ENCODE assay signal across 15 cellular contexts in genomic region chr13:26017932-26018690, GRCh38. TPM values are rescaled to one million over a fixed set of nuclear protein-coding genes. Genes with fewer than 3 reads are reported as not detected.
DNase-seq lines count a peak whose midpoint lies in the region; ATAC-seq and TF ChIP-seq lines count a peak whose summit lies in the region.
"Had no signal": no experiment of that assay in that cellular context is flagged by ENCODE, and none has a peak within 500 bp of the region (broad histone marks: within the 10 kb centered on the region; RNA-seq: fewer than 3 reads in every experiment).

No MANE protein-coding gene starts in this region.

- no peak for DNase-seq in activated naive CD4-positive, alpha-beta T cell treated with anti-CD3 and anti-CD28 coated beads, Interleukin-2, amount 50 U/mL, for 16 hours
- no peak for DNase-seq in activated naive CD8-positive, alpha-beta T cell treated with anti-CD3 and anti-CD28 coated beads, Interleukin-2, amount 10 ng/mL, durations not matched to agents 7 days and 5 days
- DNase-seq in lower lobe of right lung (no peak), thyroid gland (peak in 1 of 2 donors; percentile 40), SK-N-DZ (ENCODE audit: low spot score) (no peak), aorta (no peak)
- DNase-seq: activated naive CD4-positive, alpha-beta T cell; left ventricle myocardium superior; NCI-H1930; NCI-H526 treated with DMSO at 0.1 percent for 48 hours had no signal

- intact Hi-C loops in lower lobe of right lung (cut with DNase I) (no loop called here), thyroid gland (cut with DNase I) (no loop called here), aorta (cut with DNase I) (no loop called here)

- no peak overlapping the region for H3K4me3 Mint-ChIP-seq in activated naive CD4-positive, alpha-beta T cell treated with anti-CD3 and anti-CD28 coated beads, Interleukin-2, amount 50 U/mL, for 24 hours
- peak overlapping the region; percentile 2 for H3K4me3 Mint-ChIP-seq in activated naive CD8-positive, alpha-beta T cell treated with anti-CD3 and anti-CD28 coated beads, Interleukin-2, amount 10 ng/mL, durations not matched to agents 7 days and 5 days
- H3K4me3 Mint-ChIP-seq: T-helper 2 cell treated with Interferon-gamma antibody and Interleukin-4, amounts not matched to agents 5 μg/mL and 100 μg/mL, for 36 hours had no signal

- no peaks in the 10 kb centered on the region for H3K27me3 ChIP-seq in lower lobe of right lung (ENCODE audit: low read depth)
- H3K27me3 ChIP-seq in thyroid gland = no peaks in the 10 kb centered on the region
- no peaks in the 10 kb centered on the region for H3K27me3 ChIP-seq in aorta (ENCODE audit: control insufficient read depth in 1 of 2, insufficient read depth in 2 of 2, low read length in 1 of 2)

- no peaks in the 10 kb centered on the region for H3K9me3 Mint-ChIP-seq in activated naive CD4-positive, alpha-beta T cell treated with anti-CD3 and anti-CD28 coated beads, Interleukin-2, amount 50 U/mL, for 24 hours
- H3K9me3 Mint-ChIP-seq in activated naive CD8-positive, alpha-beta T cell treated with anti-CD3 and anti-CD28 coated beads, Interleukin-2, amount 10 ng/mL, durations not matched to agents 7 days and 5 days = peaks cover 3% of the 10 kb centered on the region
- H3K9me3 Mint-ChIP-seq: T-helper 2 cell treated with Interferon-gamma antibody and Interleukin-4, amounts not matched to agents 5 μg/mL and 100 μg/mL, for 36 hours had no signal

- no peak overlapping the region for H3K4me3 ChIP-seq in lower lobe of right lung
- H3K4me3 ChIP-seq in thyroid gland (replicated peaks in 1 of 3) = no peak overlapping the region
- no peak overlapping the region for H3K4me3 ChIP-seq in aorta (ENCODE audit: low read length in 2 of 2)
- H3K4me3 ChIP-seq: A549 had no signal

- peaks cover 30% of the 10 kb centered on the region for H3K4me1 Mint-ChIP-seq in activated naive CD4-positive, alpha-beta T cell treated with anti-CD3 and anti-CD28 coated beads, Interleukin-2, amount 50 U/mL, for 24 hours
- H3K4me1 Mint-ChIP-seq in activated naive CD8-positive, alpha-beta T cell treated with anti-CD3 and anti-CD28 coated beads, Interleukin-2, amount 10 ng/mL, durations not matched to agents 7 days and 5 days = peaks cover 26% of the 10 kb centered on the region

- peak overlapping the region; percentile 33 for H3K27ac Mint-ChIP-seq in activated naive CD4-positive, alpha-beta T cell treated with anti-CD3 and anti-CD28 coated beads, Interleukin-2, amount 50 U/mL, for 24 hours
- H3K27ac Mint-ChIP-seq in activated naive CD8-positive, alpha-beta T cell treated with anti-CD3 and anti-CD28 coated beads, Interleukin-2, amount 10 ng/mL, durations not matched to agents 7 days and 5 days = peak overlapping the region; percentile 39
- H3K27ac Mint-ChIP-seq: T-helper 2 cell treated with Interferon-gamma antibody and Interleukin-4, amounts not matched to agents 5 μg/mL and 100 μg/mL, for 36 hours had no signal

- H3K4me1 ChIP-seq in lower lobe of right lung = peaks cover 29% of the 10 kb centered on the region
- H3K4me1 ChIP-seq in thyroid gland = peaks cover 60 to 77% of the 10 kb centered on the region in 2 donors
- no peaks in the 10 kb centered on the region for H3K4me1 ChIP-seq in aorta (ENCODE audit: control insufficient read depth in 1 of 2, insufficient read depth in 2 of 2, low read length in 2 of 2)
- H3K4me1 ChIP-seq: A549 had no signal

- WGBS in thyroid gland, 2 donors = 49 to 55% methylated on average over 6 of the region's 6 CpGs
- 78% methylated on average over 6 of the region's 6 CpGs for WGBS in aorta, 2 donors

- POLR2A ChIA-PET in activated naive CD8-positive, alpha-beta T cell treated with anti-CD3 and anti-CD28 coated beads, Interleukin-2, amount 10 ng/mL, durations not matched to agents 7 days and 5 days (lab: Charles Lee) = no interaction called here

- H3K27ac ChIP-seq in lower lobe of right lung (peak overlapping the region; percentile 46), thyroid gland (peak overlapping the region; percentile 76 to 92 (median 89)), aorta (ENCODE audit: low read depth in 1 of 2, low read length in 2 of 2) (no peak overlapping the region)
- H3K27ac ChIP-seq: A549, epithelial cell of prostate had no signal

- H3K36me3 ChIP-seq in lower lobe of right lung (no peaks in the 10 kb centered on the region), thyroid gland (no peaks in the 10 kb centered on the region), aorta (ENCODE audit: control insufficient read depth in 1 of 2, insufficient read depth in 2 of 2, low read length in 1 of 2) (no peaks in the 10 kb centered on the region)

- no peaks in the 10 kb centered on the region for H3K27me3 Mint-ChIP-seq in activated naive CD4-positive, alpha-beta T cell treated with anti-CD3 and anti-CD28 coated beads, Interleukin-2, amount 50 U/mL, for 24 hours
- H3K27me3 Mint-ChIP-seq in activated naive CD8-positive, alpha-beta T cell treated with anti-CD3 and anti-CD28 coated beads, Interleukin-2, amount 10 ng/mL, durations not matched to agents 7 days and 5 days = no peaks in the 10 kb centered on the region

- H3K9me3 ChIP-seq in lower lobe of right lung (no peaks in the 10 kb centered on the region), thyroid gland (no peaks in the 10 kb centered on the region), aorta (ENCODE audit: control insufficient read depth, low read length) (no peaks in the 10 kb centered on the region)
- H3K9me3 ChIP-seq: A549 had no signal

- TF ChIP-seq CTCF in lower lobe of right lung (IDR thresholded peaks at IDR 0.05) (no peak), thyroid gland (IDR thresholded peaks at IDR 0.05) (no peak)

- H3K36me3 Mint-ChIP-seq in activated naive CD4-positive, alpha-beta T cell treated with anti-CD3 and anti-CD28 coated beads, Interleukin-2, amount 50 U/mL, for 24 hours = peaks cover 13% of the 10 kb centered on the region
- H3K36me3 Mint-ChIP-seq in activated naive CD8-positive, alpha-beta T cell treated with anti-CD3 and anti-CD28 coated beads, Interleukin-2, amount 10 ng/mL, durations not matched to agents 7 days and 5 days = peaks cover 26% of the 10 kb centered on the region

- no peak for TF ChIP-seq POLR2A in thyroid gland (IDR thresholded peaks at IDR 0.05)

- no peak for ATAC-seq in activated naive CD8-positive, alpha-beta T cell treated with anti-CD3 and anti-CD28 coated beads, Interleukin-2, amount 10 ng/mL, durations not matched to agents 7 days and 5 days (ENCODE audit: low read depth)
- ATAC-seq in lower lobe of right lung (peak in 1 of 2 donors; percentile 3), aorta (ENCODE audit: low FRiP score) (no peak), GM18870 (IDR thresholded peaks at IDR 0.05; ENCODE audit: unreplicated experiment) (no peak)
- ATAC-seq: A549 had no signal

RNA-seq across cellular contexts. Expression of gene SHISA2, which starts 33.7 kb away (rescaled TPM):
- 1 to 10 TPM in 1 of 2 experiments, under 1 TPM in 1; 0.94 to 1.1 TPM for total RNA-seq in activated naive CD8-positive, alpha-beta T cell treated with anti-CD3 and anti-CD28 coated beads, Interleukin-2, amount 10 ng/mL, durations not matched to agents 7 days and 5 days
- total RNA-seq in lower lobe of right lung = 19.0 TPM
- total RNA-seq in thyroid gland = 100 to 1,000 TPM in 1 of 4 donors, 10 to 100 TPM in 3; 47.4 to 124 (median 79.8) TPM
- polyA plus RNA-seq in SK-N-DZ (2014; cell fraction: cytosol; rRNA removed) = 6.9 and 11.4 TPM in 2 replicates
- polyA plus RNA-seq in SK-N-DZ (2014; cell fraction: nucleus; rRNA removed) = 4.1 and 6.1 TPM in 2 replicates
- total RNA-seq in aorta = under 1 TPM; 0.19 to 0.66 TPM
- not detected for polyA plus RNA-seq in aorta
- polyA plus RNA-seq: A549 had no signal

Comparison
In these comparisons a context has a peak if more than half of its experiments do, and no peak if none do; other contexts are left out.
1. H3K27ac ChIP-seq: peak in lower lobe of right lung (single experiment) and thyroid gland (3 of 3); none in aorta (0 of 2).